16 cellular contexts compared by ENCODE assay signal in genomic region chr15:72167445-72167844, GRCh38. TPM values are rescaled to one million over a fixed set of nuclear protein-coding genes. Genes with fewer than 3 reads are reported as not detected.
"Had no signal": no experiment of that assay in that cellular context is flagged by ENCODE, and none has a peak within 500 bp of the region (broad histone marks: within the 10 kb centered on the region; RNA-seq: fewer than 3 reads in every experiment).

No MANE protein-coding gene starts in this region.

- H3K4me1 Mint-ChIP-seq: stimulated activated memory B cell treated with anti-CD40 and anti-IgM and Interleukin-4, amounts not matched to agents 10 μg/mL and 1 μg/mL and 100 μg/mL, for 72 hours had no signal

- ATAC-seq: gastrocnemius medialis; heart right ventricle; left lobe of liver; natural killer cell; sciatic nerve; stimulated activated memory B cell treated with anti-CD40 and anti-IgM and Interleukin-4, amounts not matched to agents 10 μg/mL and 1 μg/mL and 100 μg/mL, for 72 hours had no signal

- H3K9me3 Mint-ChIP-seq: natural killer cell; neural crest cell; stimulated activated memory B cell treated with anti-CD40 and anti-IgM and Interleukin-4, amounts not matched to agents 10 μg/mL and 1 μg/mL and 100 μg/mL, for 72 hours; stimulated activated naive CD8-positive, alpha-beta T cell treated with anti-CD3 and anti-CD28 coated beads, Interleukin-15, Interleukin-2, amounts not matched to agents 100 ng/mL and 50 ng/mL, for 24 hours had no signal

- H3K36me3 Mint-ChIP-seq: natural killer cell; stimulated activated memory B cell treated with anti-CD40 and anti-IgM and Interleukin-4, amounts not matched to agents 10 μg/mL and 1 μg/mL and 100 μg/mL, for 72 hours had no signal

- H3K27me3 Mint-ChIP-seq: stimulated activated naive CD8-positive, alpha-beta T cell treated with anti-CD3 and anti-CD28 coated beads, Interleukin-15, Interleukin-2, amounts not matched to agents 100 ng/mL and 50 ng/mL, for 24 hours had no signal

- H3K4me3 Mint-ChIP-seq: natural killer cell; neural crest cell; stimulated activated memory B cell treated with anti-CD40 and anti-IgM and Interleukin-4, amounts not matched to agents 10 μg/mL and 1 μg/mL and 100 μg/mL, for 72 hours; stimulated activated naive CD8-positive, alpha-beta T cell treated with anti-CD3 and anti-CD28 coated beads, Interleukin-15, Interleukin-2, amounts not matched to agents 100 ng/mL and 50 ng/mL, for 24 hours had no signal

- H3K27ac Mint-ChIP-seq: natural killer cell; stimulated activated memory B cell treated with anti-CD40 and anti-IgM and Interleukin-4, amounts not matched to agents 10 μg/mL and 1 μg/mL and 100 μg/mL, for 72 hours; stimulated activated naive CD8-positive, alpha-beta T cell treated with anti-CD3 and anti-CD28 coated beads, Interleukin-15, Interleukin-2, amounts not matched to agents 100 ng/mL and 50 ng/mL, for 24 hours had no signal

- H3K27ac ChIP-seq: esophagus muscularis mucosa, gastrocnemius medialis, heart right ventricle, testis, tibial nerve had no signal

- DNase-seq: effector memory CD4-positive, alpha-beta T cell; gastrocnemius medialis; heart right ventricle; natural killer cell; posterior cingulate gyrus; stimulated activated CD4-positive, alpha-beta T cell treated with anti-CD3 and anti-CD28 coated beads, Interleukin-12 subunit alpha, Interleukin-12 subunit beta, amount 100 ng/mL, for 4 hours; testis had no signal

RNA-seq across cellular contexts. Expression of gene GRAMD2A, which starts 30.1 kb away (rescaled TPM):
- total RNA-seq: gastrocnemius medialis, left lobe of liver, myocyte, natural killer cell, osteocyte had no signal
